ENCODE assay signal across 11 cellular contexts in genomic region chr6:113668712-113669408, GRCh38.
A peak's percentile ranks its signal among the peaks of the same experiment; 100 is the strongest.
DNase-seq lines count a peak whose midpoint lies in the region; ATAC-seq, FAIRE-seq and TF ChIP-seq lines count a peak whose summit lies in the region.
"Had no signal": no experiment of that assay in that cellular context is flagged by ENCODE, and none has a peak within 500 bp of the region (broad histone marks: within the 10 kb centered on the region; RNA-seq: fewer than 3 reads in every experiment).

No MANE protein-coding gene starts in this region.

- no peak for TF ChIP-seq RAD21 in HepG2 (CRISPR knock-in tag; IDR thresholded peaks at IDR 0.05)

- H3K27me3 ChIP-seq in HepG2 (ENCODE audit: control insufficient read depth in 1 of 2, insufficient read depth in 2 of 2, low read length in 2 of 2), result no peaks in the 10 kb centered on the region
- H3K27me3 ChIP-seq in effector memory CD4-positive, alpha-beta T cell (replicated peaks; ENCODE audit: control insufficient read depth, insufficient read depth, low read length, poor library complexity, severe bottlenecking), result no peaks in the 10 kb centered on the region

- TF ChIP-seq EP300 in HepG2 (IDR thresholded peaks at IDR 0.05; ENCODE audit: low read depth in 2 of 2, low read length in 2 of 2) (peak; percentile 75 to 89; a peak in 3 of 4 replicates), HepG2 (CRISPR knock-in tag; IDR thresholded peaks at IDR 0.05; ENCODE audit: borderline replicate concordance) (peak; percentile 74)

- no peak for TF ChIP-seq POLR2A in HepG2 (IDR thresholded peaks at IDR 0.05; ENCODE audit: insufficient read depth in 1 of 2, low read depth in 2 of 2, low read length in 2 of 2)

- H3K4me3 ChIP-seq in HepG2 (replicated peaks in 1 of 3; ENCODE audit: insufficient read depth in 1 of 3, low read depth in 2 of 3, low read length in 3 of 3), result no peak overlapping the region; a peak in 1 of 6 replicates
- H3K4me3 ChIP-seq in effector memory CD4-positive, alpha-beta T cell (ENCODE audit: insufficient read depth, low read depth, low read length, poor library complexity, severe bottlenecking), result no peak overlapping the region
- H3K4me3 ChIP-seq: thoracic aorta had no signal

- CTCF ChIA-PET in HepG2 (lab: Yijun Ruan, JAX; ENCODE audit: low intra/inter-chr PET ratio, low total read pairs), result no interaction called here

- FAIRE-seq in HepG2 (lab: Jason Lieb, UNC), result no peak

- ATAC-seq in GM18498 (IDR thresholded peaks at IDR 0.05; ENCODE audit: unreplicated experiment) (peak; percentile 59), GM21786 (IDR thresholded peaks at IDR 0.05; ENCODE audit: unreplicated experiment) (peak; percentile 60), HepG2 (peak; percentile 86), HG03139 (IDR thresholded peaks at IDR 0.05; ENCODE audit: unreplicated experiment) (no peak)
- ATAC-seq: CD8-positive, alpha-beta T cell had no signal

- no TSS peak for BruUV-seq in HepG2 (replicated peaks; lab: Mats Ljungman, UMichigan)

- no peaks in the 10 kb centered on the region for H3K9me3 ChIP-seq in HepG2 (ENCODE audit: low read length)
- H3K9me3 ChIP-seq in effector memory CD4-positive, alpha-beta T cell (ENCODE audit: control insufficient read depth, low read length), result no peaks in the 10 kb centered on the region
- H3K9me3 ChIP-seq: thoracic aorta had no signal

- no peaks in the 10 kb centered on the region for H3K79me2 ChIP-seq in HepG2 (ENCODE audit: insufficient read depth, low read length)

- in situ Hi-C loops in HepG2 (cut with HindIII; ENCODE audit: extremely low pct_ligation_motif_present, low pct_unique_long_range_greater_than_20kb), result no loop called here

- peak overlapping the region; percentile 52; the same call in 1 of the 2 replicates for H3K9ac ChIP-seq in HepG2 (ENCODE audit: insufficient read depth, low read depth, low read length)

- POLR2A ChIA-PET in HepG2 (lab: Yijun Ruan, JAX), result interaction anchor here (0.7 to 1.3 kb wide), 6 partner anchors 8 to 317 kb away, joined by 3 to 6 read pairs (median 4); no protein-coding TSS in a partner anchor

- no peaks in the 10 kb centered on the region for H3K36me3 ChIP-seq in HepG2 (replicated peaks in 1 of 2; ENCODE audit: control insufficient read depth in 1 of 2, insufficient read depth in 2 of 2, low read length in 2 of 2)
- H3K36me3 ChIP-seq in effector memory CD4-positive, alpha-beta T cell (ENCODE audit: control insufficient read depth, insufficient read depth, low read length), result no peaks in the 10 kb centered on the region
- H3K36me3 ChIP-seq: thoracic aorta had no signal

- peak overlapping the region; percentile 67 for H3K27ac ChIP-seq in HepG2 (ENCODE audit: extremely low read length, insufficient read depth, low read length)
- no peak overlapping the region for H3K27ac ChIP-seq in effector memory CD4-positive, alpha-beta T cell (ENCODE audit: insufficient read depth, low read length, poor library complexity, severe bottlenecking)
- H3K27ac ChIP-seq: HL-60, thoracic aorta had no signal

- H4K20me1 ChIP-seq in HepG2 (ENCODE audit: insufficient read depth, low read length), result no peaks in the 10 kb centered on the region

- intact Hi-C loops in HepG2 (cut with micrococcal nuclease; ENCODE audit: unreplicated experiment), result loop anchor here (1.0 kb wide), 1 partner anchor 26 kb away; no protein-coding TSS in a partner anchor

- 89% methylated on average over 1 of the region's 1 CpG for WGBS in HepG2 (ENCODE audit: low lambda C conversion rate)

- peak in 2 of 3 experiments; percentile 12 to 66 for DNase-seq in NCI-H1417 (lab: John Stamatoyannopoulos, UW)
- peak; percentile 83 for DNase-seq in HepG2 (ENCODE audit: low spot score)
- no peak for DNase-seq in activated naive CD4-positive, alpha-beta T cell treated with Interleukin-2 at 50 U/mL for 16 hours
- DNase-seq in RKO (ENCODE audit: low spot score), result no peak
- DNase-seq in effector memory CD4-positive, alpha-beta T cell, result no peak
- DNase-seq: CD8-positive, alpha-beta T cell had no signal

- peaks cover 62% of the 10 kb centered on the region for H3K4me1 ChIP-seq in HepG2 (ENCODE audit: insufficient read depth, low read length)
- H3K4me1 ChIP-seq in effector memory CD4-positive, alpha-beta T cell (ENCODE audit: control insufficient read depth, insufficient read depth, low read length, poor library complexity, severe bottlenecking), result no peaks in the 10 kb centered on the region

- TF ChIP-seq CTCF in HepG2 (CRISPR knock-in tag; IDR thresholded peaks at IDR 0.05), result no peak

- peak overlapping the region; percentile 46 for H3K4me2 ChIP-seq in HepG2 (ENCODE audit: low read depth, low read length)

- H2AFZ ChIP-seq in HepG2 (ENCODE audit: low read length), result no peak overlapping the region

TF ChIP-seq in HepG2, 621 proteins besides CTCF, POLR2A, EP300 and RAD21 (continues in another document):
- 0 out of 2 replicates have a peak, but pooled peaks have one; percentile 61 for TF ChIP-seq ZBTB34 (CRISPR knock-in tag; IDR thresholded peaks at IDR 0.05)
- no peak for TF ChIP-seq TRIM22 (IDR thresholded peaks at IDR 0.05)
- TF ChIP-seq NFKBIZ (CRISPR knock-in tag; IDR thresholded peaks at IDR 0.05), result no peak
- TF ChIP-seq SPEN (CRISPR knock-in tag; IDR thresholded peaks at IDR 0.05; ENCODE audit: low read depth), result no peak
- TF ChIP-seq PHF21A (CRISPR knock-in tag; IDR thresholded peaks at IDR 0.05), result 0 out of 2 replicates have a peak, but pooled peaks have one; percentile 29
- TF ChIP-seq ARNT2 (CRISPR knock-in tag; IDR thresholded peaks at IDR 0.05; ENCODE audit: low read depth), result no peak
- TF ChIP-seq TP53 (CRISPR knock-in tag; conservative IDR thresholded peaks at IDR 0.05), result no peak
- no peak for TF ChIP-seq ZBTB1 (CRISPR knock-in tag; IDR thresholded peaks at IDR 0.05; ENCODE audit: borderline replicate concordance)
- no peak for TF ChIP-seq DPF2 (CRISPR knock-in tag; IDR thresholded peaks at IDR 0.05; ENCODE audit: borderline replicate concordance, low read depth)
- TF ChIP-seq HNRNPL (IDR thresholded peaks at IDR 0.05; ENCODE audit: low read depth, low read length), result no peak
- TF ChIP-seq SRY (CRISPR knock-in tag; IDR thresholded peaks at IDR 0.05), result no peak
- peak; percentile 39; the same call in 1 of the 2 replicates for TF ChIP-seq HHEX (CRISPR knock-in tag; IDR thresholded peaks at IDR 0.05)
- TF ChIP-seq ARID3A (IDR thresholded peaks at IDR 0.05; ENCODE audit: low read depth, low read length), result peak; percentile 86
- TF ChIP-seq DNMT1 (CRISPR knock-in tag; IDR thresholded peaks at IDR 0.05), result no peak
- no peak for TF ChIP-seq ZBTB8A (CRISPR knock-in tag; IDR thresholded peaks at IDR 0.05; ENCODE audit: borderline replicate concordance, low read depth)
- TF ChIP-seq ZNF503 (CRISPR knock-in tag; IDR thresholded peaks at IDR 0.05), result no peak
- no peak for TF ChIP-seq ZNF713 (CRISPR knock-in tag; IDR thresholded peaks at IDR 0.05)
- no peak for TF ChIP-seq MYC (CRISPR knock-in tag; IDR thresholded peaks at IDR 0.05; ENCODE audit: borderline replicate concordance)
- no peak for TF ChIP-seq ZNF230 (CRISPR knock-in tag; IDR thresholded peaks at IDR 0.05)
- TF ChIP-seq ZFP36L1 (CRISPR knock-in tag; IDR thresholded peaks at IDR 0.05), result no peak

Comparison
In these comparisons a context has a peak if more than half of its experiments do, and no peak if none do; other contexts are left out.
1. DNase-seq: peak in NCI-H1417 (2 of 3) and HepG2 (single experiment); none in activated naive CD4-positive, alpha-beta T cell treated with Interleukin-2 at 50 U/mL for 16 hours (single experiment), RKO (single experiment) and effector memory CD4-positive, alpha-beta T cell (0 of 3).